Comparison of ENCODE assay signal across 15 cellular contexts in genomic region chr3:105255351-105255750, GRCh38.
DNase-seq lines count a peak whose midpoint lies in the region; ATAC-seq and TF ChIP-seq lines count a peak whose summit lies in the region.
"Had no signal": no experiment of that assay in that cellular context is flagged by ENCODE, and none has a peak within 500 bp of the region (broad histone marks: within the 10 kb centered on the region; RNA-seq: fewer than 3 reads in every experiment).

No MANE protein-coding gene starts in this region.

- H3K4me3 ChIP-seq in parathyroid adenoma (ENCODE audit: low read depth, low read length): no peak overlapping the region
- H3K4me3 ChIP-seq in effector memory CD4-positive, alpha-beta T cell (ENCODE audit: insufficient read depth, low read depth, low read length, poor library complexity, severe bottlenecking): no peak overlapping the region
- H3K4me3 ChIP-seq: BLaER1 treated with 17β-estradiol and CSF1 and Interleukin-3, amounts not matched to agents 10 nM and 100 nM; SJCRH30 had no signal

- no peak overlapping the region for H3K9ac ChIP-seq in parathyroid adenoma
- H3K9ac ChIP-seq: BLaER1 treated with 17β-estradiol and CSF1 and Interleukin-3, amounts not matched to agents 10 nM and 100 nM had no signal

- no peaks in the 10 kb centered on the region for H3K27me3 ChIP-seq in parathyroid adenoma (ENCODE audit: control insufficient read depth, insufficient read depth, low read length)
- no peaks in the 10 kb centered on the region for H3K27me3 ChIP-seq in effector memory CD4-positive, alpha-beta T cell (replicated peaks; ENCODE audit: control insufficient read depth, insufficient read depth, low read length, poor library complexity, severe bottlenecking)
- H3K27me3 ChIP-seq: BLaER1 treated with 17β-estradiol and CSF1 and Interleukin-3, amounts not matched to agents 10 nM and 100 nM; SJCRH30 had no signal

- peak; percentile 50 for DNase-seq in G401 (ENCODE audit: low spot score)
- peak; percentile 57 for DNase-seq in NCI-H526 treated with DMSO at 0.1 percent for 48 hours (lab: John Stamatoyannopoulos, UW)
- peak; percentile 46 for DNase-seq in cerebellar cortex (ENCODE audit: low spot score)
- DNase-seq in effector memory CD4-positive, alpha-beta T cell: no peak
- DNase-seq in activated CD4-positive, alpha-beta T cell treated with anti-CD3 and anti-CD28 coated beads, Interleukin-2, amount 50 U/mL, for 1 hour: no peak
- DNase-seq: CD8-positive, alpha-beta memory T cell; DND-41; GDM1; GOT3; PC-3; SJCRH30 had no signal

- no peak for ATAC-seq in HG02763 (IDR thresholded peaks at IDR 0.05; ENCODE audit: unreplicated experiment)
- ATAC-seq: PC-3 had no signal

- in situ Hi-C loops in G401 (cut with HindIII; ENCODE audit: low sequenced_read_pairs): no loop called here

- H3K4me1 ChIP-seq in parathyroid adenoma: peaks cover 9% of the 10 kb centered on the region
- no peaks in the 10 kb centered on the region for H3K4me1 ChIP-seq in effector memory CD4-positive, alpha-beta T cell (ENCODE audit: control insufficient read depth, insufficient read depth, low read length, poor library complexity, severe bottlenecking)
- H3K4me1 ChIP-seq: BLaER1 treated with 17β-estradiol and CSF1 and Interleukin-3, amounts not matched to agents 10 nM and 100 nM; SJCRH30 had no signal

- no peaks in the 10 kb centered on the region for H3K36me3 ChIP-seq in parathyroid adenoma (ENCODE audit: control insufficient read depth, insufficient read depth, low read length)
- no peaks in the 10 kb centered on the region for H3K36me3 ChIP-seq in effector memory CD4-positive, alpha-beta T cell (ENCODE audit: control insufficient read depth, insufficient read depth, low read length)
- H3K36me3 ChIP-seq: BLaER1 treated with 17β-estradiol and CSF1 and Interleukin-3, amounts not matched to agents 10 nM and 100 nM; SJCRH30 had no signal

- no peak for TF ChIP-seq CTCF in parathyroid adenoma (IDR thresholded peaks at IDR 0.05)

- H3K4me2 ChIP-seq in parathyroid adenoma (ENCODE audit: low read length): peak overlapping the region; percentile 25
- H3K4me2 ChIP-seq: BLaER1 treated with 17β-estradiol and CSF1 and Interleukin-3, amounts not matched to agents 10 nM and 100 nM had no signal

- H3K9me3 ChIP-seq in parathyroid adenoma (ENCODE audit: control insufficient read depth, low read length): no peaks in the 10 kb centered on the region
- no peaks in the 10 kb centered on the region for H3K9me3 ChIP-seq in effector memory CD4-positive, alpha-beta T cell (ENCODE audit: control insufficient read depth, low read length)
- H3K9me3 ChIP-seq: SJCRH30 had no signal

- H3K27ac ChIP-seq in parathyroid adenoma: no peak overlapping the region
- H3K27ac ChIP-seq in effector memory CD4-positive, alpha-beta T cell (ENCODE audit: insufficient read depth, low read length, poor library complexity, severe bottlenecking): no peak overlapping the region
- H3K27ac ChIP-seq: BLaER1 treated with 17β-estradiol and CSF1 and Interleukin-3, amounts not matched to agents 10 nM and 100 nM; RWPE1; SJCRH30 had no signal

- H3K79me2 ChIP-seq in parathyroid adenoma: no peaks in the 10 kb centered on the region

- H2AFZ ChIP-seq in parathyroid adenoma: no peak overlapping the region

Comparison
In these comparisons a context has a peak if more than half of its experiments do, and no peak if none do; other contexts are left out.
1. DNase-seq: peak in G401 (single experiment), NCI-H526 treated with DMSO at 0.1 percent for 48 hours (single experiment) and cerebellar cortex (single experiment); none in effector memory CD4-positive, alpha-beta T cell (0 of 3) and activated CD4-positive, alpha-beta T cell treated with anti-CD3 and anti-CD28 coated beads, Interleukin-2, amount 50 U/mL, for 1 hour (single experiment).